1 cellular context compared by ENCODE assay signal in the genomic region with DNA sequence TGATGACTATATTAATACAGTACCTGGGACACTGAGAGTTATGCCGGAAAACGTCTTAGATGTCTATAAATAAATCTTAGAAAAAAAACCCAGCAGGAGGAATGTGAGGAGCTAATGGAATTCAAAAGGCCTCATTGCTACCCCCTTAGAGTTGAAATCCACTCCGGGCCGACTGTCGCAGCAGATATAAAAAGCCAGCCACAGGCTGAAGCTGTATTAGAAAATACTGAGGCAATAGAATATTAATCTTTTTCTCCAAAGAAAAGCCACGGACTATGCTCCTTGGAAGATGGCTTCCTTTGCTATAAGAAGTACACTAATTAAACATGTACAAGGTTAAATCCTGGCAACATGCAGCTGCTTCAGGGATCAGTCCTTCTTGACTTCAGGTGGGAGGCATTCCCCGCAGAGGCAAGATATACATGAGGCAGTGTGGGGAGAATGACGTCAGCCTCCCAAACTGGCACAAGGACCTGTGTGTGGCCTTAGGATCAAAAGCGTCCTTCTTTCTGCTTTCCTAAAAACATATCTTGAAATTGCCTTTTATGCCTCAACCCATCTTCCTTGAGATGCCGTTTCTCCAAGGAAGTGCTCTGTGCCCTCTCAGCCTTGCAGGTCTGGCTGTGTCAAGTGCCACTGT.
TF ChIP-seq lines count a peak whose summit lies in the region.

No MANE protein-coding gene starts in this region.

TF ChIP-seq in IMR-90, 13 proteins besides CTCF, POLR2A, EP300 and RAD21:
- TF ChIP-seq, protein P1, sequence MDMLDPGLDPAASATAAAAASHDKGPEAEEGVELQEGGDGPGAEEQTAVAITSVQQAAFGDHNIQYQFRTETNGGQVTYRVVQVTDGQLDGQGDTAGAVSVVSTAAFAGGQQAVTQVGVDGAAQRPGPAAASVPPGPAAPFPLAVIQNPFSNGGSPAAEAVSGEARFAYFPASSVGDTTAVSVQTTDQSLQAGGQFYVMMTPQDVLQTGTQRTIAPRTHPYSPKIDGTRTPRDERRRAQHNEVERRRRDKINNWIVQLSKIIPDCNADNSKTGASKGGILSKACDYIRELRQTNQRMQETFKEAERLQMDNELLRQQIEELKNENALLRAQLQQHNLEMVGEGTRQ (IDR thresholded peaks at IDR 0.05; ENCODE audit: low read depth, low read length) = no peak
- no peak for TF ChIP-seq SMC3 (IDR thresholded peaks at IDR 0.05; ENCODE audit: low read depth, low read length)
- TF ChIP-seq RCOR1 (IDR thresholded peaks at IDR 0.05; ENCODE audit: insufficient replicate concordance, low read length) = no peak
- no peak for TF ChIP-seq BHLHE40 (IDR thresholded peaks at IDR 0.05; ENCODE audit: low read depth, low read length)
- TF ChIP-seq CEBPB (IDR thresholded peaks at IDR 0.05; ENCODE audit: low read depth, low read length) = no peak
- TF ChIP-seq RFX5 (IDR thresholded peaks at IDR 0.05; ENCODE audit: low read depth, low read length) = no peak
- TF ChIP-seq FOS (IDR thresholded peaks at IDR 0.05; ENCODE audit: low read depth, low read length) = no peak
- no peak for TF ChIP-seq MAFK (IDR thresholded peaks at IDR 0.05; ENCODE audit: low read depth, low read length)
- TF ChIP-seq CHD1 (IDR thresholded peaks at IDR 0.05; ENCODE audit: low read depth, low read length) = no peak
- TF ChIP-seq, protein P2, sequence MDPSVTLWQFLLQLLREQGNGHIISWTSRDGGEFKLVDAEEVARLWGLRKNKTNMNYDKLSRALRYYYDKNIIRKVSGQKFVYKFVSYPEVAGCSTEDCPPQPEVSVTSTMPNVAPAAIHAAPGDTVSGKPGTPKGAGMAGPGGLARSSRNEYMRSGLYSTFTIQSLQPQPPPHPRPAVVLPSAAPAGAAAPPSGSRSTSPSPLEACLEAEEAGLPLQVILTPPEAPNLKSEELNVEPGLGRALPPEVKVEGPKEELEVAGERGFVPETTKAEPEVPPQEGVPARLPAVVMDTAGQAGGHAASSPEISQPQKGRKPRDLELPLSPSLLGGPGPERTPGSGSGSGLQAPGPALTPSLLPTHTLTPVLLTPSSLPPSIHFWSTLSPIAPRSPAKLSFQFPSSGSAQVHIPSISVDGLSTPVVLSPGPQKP (IDR thresholded peaks at IDR 0.05; ENCODE audit: borderline replicate concordance, low read depth, low read length) = no peak
- no peak for TF ChIP-seq MXI1 (IDR thresholded peaks at IDR 0.05; ENCODE audit: borderline replicate concordance, low read depth, low read length)
- TF ChIP-seq MAZ (IDR thresholded peaks at IDR 0.05; ENCODE audit: borderline replicate concordance, low read depth, low read length) = no peak
- no peak for TF ChIP-seq NFE2L2 (IDR thresholded peaks at IDR 0.05; ENCODE audit: low read depth, low read length)
TF ChIP-seq in IMR-90: peak in this region for 0.
